ENCODE assay signal across 1 cellular context in genomic region chr14:105314287-105315185, GRCh38.
A peak's percentile ranks its signal among the peaks of the same experiment; 100 is the strongest.
TF ChIP-seq lines count a peak whose summit lies in the region.

Gene PACS2 (plus strand): TSS chr14:105314748. CDS start chr14:105314919, 171 bp downstream.

TF ChIP-seq in H1, 55 proteins besides CTCF, POLR2A, EP300 and RAD21:
- no peak for TF ChIP-seq HDAC6 (IDR thresholded peaks at IDR 0.05; ENCODE audit: low read depth, low read length)
- no peak for TF ChIP-seq RFX5 (IDR thresholded peaks at IDR 0.05; ENCODE audit: borderline replicate concordance, low read depth, low read length)
- TF ChIP-seq BCL11A (IDR thresholded peaks at IDR 0.05; ENCODE audit: low read depth in 2 of 2, low read length in 2 of 2), result no peak
- TF ChIP-seq CHD1 (IDR thresholded peaks at IDR 0.05; ENCODE audit: low read depth, low read length), result no peak
- no peak for TF ChIP-seq SP2 (IDR thresholded peaks at IDR 0.05; ENCODE audit: low read length)
- no peak for TF ChIP-seq CHD2 (IDR thresholded peaks at IDR 0.05; ENCODE audit: low read length)
- TF ChIP-seq KDM4A (IDR thresholded peaks at IDR 0.05; ENCODE audit: low read depth, low read length, severe bottlenecking), result peak; percentile 31
- no peak for TF ChIP-seq KDM5A (IDR thresholded peaks at IDR 0.05; ENCODE audit: low read length)
- TF ChIP-seq, protein P1, sequence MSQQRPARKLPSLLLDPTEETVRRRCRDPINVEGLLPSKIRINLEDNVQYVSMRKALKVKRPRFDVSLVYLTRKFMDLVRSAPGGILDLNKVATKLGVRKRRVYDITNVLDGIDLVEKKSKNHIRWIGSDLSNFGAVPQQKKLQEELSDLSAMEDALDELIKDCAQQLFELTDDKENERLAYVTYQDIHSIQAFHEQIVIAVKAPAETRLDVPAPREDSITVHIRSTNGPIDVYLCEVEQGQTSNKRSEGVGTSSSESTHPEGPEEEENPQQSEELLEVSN (IDR thresholded peaks at IDR 0.05), result peak; percentile 64
- TF ChIP-seq RBBP5 (IDR thresholded peaks at IDR 0.05; ENCODE audit: borderline replicate concordance, low read depth, low read length), result no peak
- TF ChIP-seq ATF2 (IDR thresholded peaks at IDR 0.05; ENCODE audit: low read length), result no peak
- TF ChIP-seq CTBP2 (IDR thresholded peaks at IDR 0.05; ENCODE audit: borderline replicate concordance, insufficient read depth, insufficient read length, low read length), result no peak
- TF ChIP-seq SRF (IDR thresholded peaks at IDR 0.05; ENCODE audit: low read depth, low read length), result no peak
- TF ChIP-seq SP4 (IDR thresholded peaks at IDR 0.05; ENCODE audit: low read length), result no peak
- TF ChIP-seq SUZ12 (IDR thresholded peaks at IDR 0.05; ENCODE audit: low read length), result no peak
- peak; percentile 21; the same call in 1 of the 2 replicates for TF ChIP-seq PHF8 (conservative IDR thresholded peaks at IDR 0.05; ENCODE audit: low read depth, low read length)
- TF ChIP-seq CREB1 (IDR thresholded peaks at IDR 0.05), result no peak
- no peak for TF ChIP-seq SAP30 (IDR thresholded peaks at IDR 0.05; ENCODE audit: insufficient read depth, insufficient replicate concordance, low read length)
- TF ChIP-seq SIRT6 (IDR thresholded peaks at IDR 0.05; ENCODE audit: low read length), result no peak
- no peak for TF ChIP-seq JUND (IDR thresholded peaks at IDR 0.05; ENCODE audit: low read length)
- TF ChIP-seq TAF7 (optimal IDR thresholded peaks at IDR 0.05; ENCODE audit: borderline replicate concordance, low read depth, low read length), result no peak
- TF ChIP-seq NRF1 (IDR thresholded peaks at IDR 0.05; ENCODE audit: low read depth, low read length), result peak; percentile 58
- TF ChIP-seq POLR2AphosphoS5 (IDR thresholded peaks at IDR 0.05; ENCODE audit: low read depth, low read length), result no peak
- no peak for TF ChIP-seq BRCA1 (IDR thresholded peaks at IDR 0.05; ENCODE audit: low read depth, low read length)
- no peak; a peak in 1 of 4 replicates for TF ChIP-seq SIN3A (conservative IDR thresholded peaks at IDR 0.05 in 1 of 2, IDR thresholded peaks at IDR 0.05 in 1 of 2; ENCODE audit: low read depth in 1 of 2, low read length in 2 of 2)
- TF ChIP-seq POU5F1 (IDR thresholded peaks at IDR 0.05; ENCODE audit: low read depth, low read length), result no peak
- TF ChIP-seq GABPA (IDR thresholded peaks at IDR 0.05; ENCODE audit: borderline replicate concordance, insufficient read depth, low read length), result peak; percentile 43; the same call in 1 of the 2 replicates
- TF ChIP-seq GTF2F1 (IDR thresholded peaks at IDR 0.05; ENCODE audit: borderline replicate concordance, low read depth, low read length), result no peak
- TF ChIP-seq, protein P2, sequence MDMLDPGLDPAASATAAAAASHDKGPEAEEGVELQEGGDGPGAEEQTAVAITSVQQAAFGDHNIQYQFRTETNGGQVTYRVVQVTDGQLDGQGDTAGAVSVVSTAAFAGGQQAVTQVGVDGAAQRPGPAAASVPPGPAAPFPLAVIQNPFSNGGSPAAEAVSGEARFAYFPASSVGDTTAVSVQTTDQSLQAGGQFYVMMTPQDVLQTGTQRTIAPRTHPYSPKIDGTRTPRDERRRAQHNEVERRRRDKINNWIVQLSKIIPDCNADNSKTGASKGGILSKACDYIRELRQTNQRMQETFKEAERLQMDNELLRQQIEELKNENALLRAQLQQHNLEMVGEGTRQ (IDR thresholded peaks at IDR 0.05; ENCODE audit: low read length), result no peak
- TF ChIP-seq ASH2L (IDR thresholded peaks at IDR 0.05; ENCODE audit: low read length), result peak; percentile 45
TF ChIP-seq in H1: peak in this region for 6.
